ENCODE assay signal across 8 cellular contexts in the genomic region with DNA sequence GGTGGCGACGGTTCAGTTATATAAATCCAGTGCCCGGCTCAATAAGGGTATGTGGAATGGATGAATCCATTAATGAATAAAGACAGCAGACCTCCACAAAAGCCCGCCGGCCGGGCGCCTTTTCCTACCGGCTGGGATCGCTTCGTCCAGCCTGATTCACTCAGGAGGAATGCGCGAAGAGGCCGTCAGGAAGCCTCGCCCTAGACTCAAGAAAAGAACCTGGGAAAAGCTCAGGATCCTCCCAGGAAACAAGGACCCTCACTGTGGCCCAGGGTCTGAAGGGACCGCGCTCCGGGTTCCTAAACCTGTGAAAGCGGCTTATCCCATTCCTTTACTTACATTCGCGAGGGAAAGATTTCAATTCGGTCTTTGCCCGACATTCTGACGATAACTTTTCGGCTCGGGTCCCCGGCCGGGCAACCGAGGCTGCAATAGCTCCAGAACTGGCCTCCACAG. TPM values are rescaled to one million over a fixed set of nuclear protein-coding genes. Genes with fewer than 3 reads are reported as not detected.
DNase-seq lines count a peak whose midpoint lies in the region; ATAC-seq, FAIRE-seq and TF ChIP-seq lines count a peak whose summit lies in the region.

No MANE protein-coding gene starts in this region.

- H3K27ac Mint-ChIP-seq in CD4-positive, alpha-beta T cell, result peak overlapping the region; percentile 93
- H3K27ac Mint-ChIP-seq in activated CD4-positive, alpha-beta memory T cell treated with anti-CD3 and anti-CD28 coated beads for 36 hours, result peak overlapping the region; percentile 98

- no peak for FAIRE-seq in D721Med (lab: Jason Lieb, UNC)

- H3K27me3 ChIP-seq in CD4-positive, alpha-beta T cell (ENCODE audit: control insufficient read depth, insufficient read depth, low read length), result no peaks in the 10 kb centered on the region
- no peaks in the 10 kb centered on the region for H3K27me3 ChIP-seq in psoas muscle (ENCODE audit: insufficient read depth in 3 of 3, low read length in 2 of 3)

- POLR2A ChIA-PET in CD4-positive, alpha-beta T cell (lab: Charles Lee), result interaction anchor here (0.6 to 1.7 kb wide), 18 partner anchors 8 to 1792 kb away, joined by 3 to 15 read pairs (median 4); partner anchors contain the start of genes GPHN, PALS1, PIGH and PLEK2
- POLR2A ChIA-PET in HEK293T (lab: Yijun Ruan, JAX), result interaction anchor here (0.8 to 1.6 kb wide), 7 partner anchors 9 to 336 kb away, joined by 3 to 7 read pairs (median 3); partner anchors contain the start of gene RDH11
- POLR2A ChIA-PET in activated CD4-positive, alpha-beta memory T cell treated with anti-CD3 and anti-CD28 coated beads for 36 hours (lab: Charles Lee), result interaction anchor here (0.8 to 1.5 kb wide), 8 partner anchors 10 to 336 kb away, joined by 3 to 6 read pairs (median 4); partner anchors contain the start of genes PALS1, RDH11 and VTI1B

- peak overlapping the region; percentile 87 for H3K27ac ChIP-seq in CD4-positive, alpha-beta T cell (ENCODE audit: low read depth, low read length)
- H3K27ac ChIP-seq in psoas muscle, result peak overlapping the region; percentile 98

- WGBS in psoas muscle, 3 donors, result 0% methylated on average over 28 of the region's 28 CpGs

- H3K9me3 ChIP-seq in CD4-positive, alpha-beta T cell (ENCODE audit: control insufficient read depth, low read length), result no peaks in the 10 kb centered on the region
- no peaks in the 10 kb centered on the region for H3K9me3 ChIP-seq in psoas muscle

- no peak for DNase-seq in CD4-positive, alpha-beta T cell
- DNase-seq in HEK293T (ENCODE audit: extremely low spot score) (peak; percentile 8), foreskin melanocyte (peak; percentile 5), psoas muscle (peak; percentile 34 to 56), NCI-H2107 (lab: John Stamatoyannopoulos, UW) (no peak), D721Med (ENCODE audit: insufficient read length, low spot score) (no peak), NCI-H128 (lab: John Stamatoyannopoulos, UW; ENCODE audit: unreplicated experiment) (no peak)
- no peak for DNase-seq in activated CD4-positive, alpha-beta memory T cell treated with anti-CD3 and anti-CD28 coated beads for 36 hours

- no peak for ATAC-seq in CD4-positive, alpha-beta T cell (ENCODE audit: poor library complexity)
- ATAC-seq in psoas muscle, result peak in 1 of 4 donors; percentile 13

- intact Hi-C loops in CD4-positive, alpha-beta T cell (cut with DNase I, micrococcal nuclease), result loop anchor here in 1 of 2 experiments (2.0 to 5.0 kb wide), 2 partner anchors 119 to 458 kb away; partner anchors contain the start of genes PALS1, RAD51B and ZFYVE26
- intact Hi-C loops in activated CD4-positive, alpha-beta memory T cell treated with anti-CD3 and anti-CD28 coated beads for 36 hours (cut with micrococcal nuclease), result loop anchor here (5.0 kb wide), 1 partner anchor 172 kb away; the partner anchor contains the start of gene GARIN2
- intact Hi-C loops in psoas muscle (cut with DNase I), result no loop called here

- no peaks in the 10 kb centered on the region for H3K27me3 Mint-ChIP-seq in CD4-positive, alpha-beta T cell
- peaks cover 2% of the 10 kb centered on the region for H3K27me3 Mint-ChIP-seq in activated CD4-positive, alpha-beta memory T cell treated with anti-CD3 and anti-CD28 coated beads for 36 hours

- peaks cover 54% of the 10 kb centered on the region for H3K4me1 ChIP-seq in psoas muscle

- H3K4me1 Mint-ChIP-seq in CD4-positive, alpha-beta T cell (ENCODE audit: low read depth), result peaks cover 82% of the 10 kb centered on the region
- peaks cover 57% of the 10 kb centered on the region for H3K4me1 Mint-ChIP-seq in activated CD4-positive, alpha-beta memory T cell treated with anti-CD3 and anti-CD28 coated beads for 36 hours (ENCODE audit: low read depth)

- H3K9me3 Mint-ChIP-seq in CD4-positive, alpha-beta T cell, result no peaks in the 10 kb centered on the region
- no peaks in the 10 kb centered on the region for H3K9me3 Mint-ChIP-seq in activated CD4-positive, alpha-beta memory T cell treated with anti-CD3 and anti-CD28 coated beads for 36 hours

- H3K36me3 Mint-ChIP-seq in CD4-positive, alpha-beta T cell (ENCODE audit: low read depth), result peaks cover 34% of the 10 kb centered on the region
- H3K36me3 Mint-ChIP-seq in activated CD4-positive, alpha-beta memory T cell treated with anti-CD3 and anti-CD28 coated beads for 36 hours, result peaks cover 14% of the 10 kb centered on the region

- H3K36me3 ChIP-seq in psoas muscle (ENCODE audit: insufficient read depth in 1 of 2, low read depth in 1 of 2), result peaks cover 0 to 20% of the 10 kb centered on the region in 2 donors

- TF ChIP-seq CTCF in CD4-positive, alpha-beta T cell (IDR thresholded peaks at IDR 0.05), result no peak
- TF ChIP-seq CTCF in psoas muscle (IDR thresholded peaks at IDR 0.05) (no peak), D721Med (IDR thresholded peaks at IDR 0.05; ENCODE audit: insufficient read depth, missing control alignments) (no peak)

- H3K4me3 ChIP-seq in psoas muscle, result peak overlapping the region; percentile 92

- CTCF ChIA-PET in CD4-positive, alpha-beta T cell (lab: Charles Lee), result interaction anchor here (0.8 to 1.5 kb wide), 12 partner anchors 8 to 1944 kb away, joined by 3 to 6 read pairs (median 3); partner anchors contain the start of genes PALS1 and PIGH
- CTCF ChIA-PET in HEK293T (lab: Yijun Ruan, JAX), result interaction anchor here (0.6 to 1.6 kb wide), 18 partner anchors 8 to 249 kb away, joined by 3 to 9 read pairs (median 4); no protein-coding TSS in a partner anchor
- CTCF ChIA-PET in activated CD4-positive, alpha-beta memory T cell treated with anti-CD3 and anti-CD28 coated beads for 36 hours (lab: Charles Lee), result interaction anchor here (0.5 to 1.9 kb wide), 36 partner anchors 8 to 1504 kb away, joined by 3 to 16 read pairs (median 4); partner anchors contain the start of genes ARG2, GARIN2, GPHN and PALS1

- peak overlapping the region; percentile 95 for H3K4me3 Mint-ChIP-seq in CD4-positive, alpha-beta T cell
- peak overlapping the region; percentile 99 for H3K4me3 Mint-ChIP-seq in activated CD4-positive, alpha-beta memory T cell treated with anti-CD3 and anti-CD28 coated beads for 36 hours

TF ChIP-seq in HEK293T, 16 proteins besides CTCF, POLR2A, EP300 and RAD21:
- TF ChIP-seq NFRKB (IDR thresholded peaks at IDR 0.05) (no peak), ZNF384 (IDR thresholded peaks at IDR 0.05) (no peak), SP1 (IDR thresholded peaks at IDR 0.05) (no peak), FOXM1 (IDR thresholded peaks at IDR 0.05; ENCODE audit: borderline replicate concordance) (no peak), ELF4 (IDR thresholded peaks at IDR 0.05) (no peak), HDGF (IDR thresholded peaks at IDR 0.05; ENCODE audit: borderline replicate concordance) (no peak), BHLHE40 (IDR thresholded peaks at IDR 0.05; ENCODE audit: borderline replicate concordance) (no peak), SUZ12 (IDR thresholded peaks at IDR 0.05) (no peak), L3MBTL2 (conservative IDR thresholded peaks at IDR 0.05) (no peak), ARNT (IDR thresholded peaks at IDR 0.05) (no peak), TARDBP (IDR thresholded peaks at IDR 0.05) (no peak), FOXK2 (IDR thresholded peaks at IDR 0.05) (no peak), LEF1 (IDR thresholded peaks at IDR 0.05; ENCODE audit: borderline replicate concordance) (no peak), FOXA1 (IDR thresholded peaks at IDR 0.05) (no peak), PKNOX1 (IDR thresholded peaks at IDR 0.05) (no peak), CTBP1 (IDR thresholded peaks at IDR 0.05; ENCODE audit: borderline replicate concordance) (no peak)

RNA-seq across cellular contexts. Expression of gene ATP6V1D, which starts 0.3 kb away (rescaled TPM):
- 10 to 100 TPM; 25.2 to 36.2 TPM for total RNA-seq in CD4-positive, alpha-beta T cell
- 10 to 100 TPM; 28.3 to 31.7 TPM for total RNA-seq in activated CD4-positive, alpha-beta memory T cell treated with anti-CD3 and anti-CD28 coated beads for 36 hours
- 10 to 100 TPM; 54.1 to 76.4 (median 66.5) TPM for total RNA-seq in psoas muscle
- 100 to 1,000 TPM in 1 of 3 donors, 10 to 100 TPM in 2; 58.6 to 133 (median 81.3) TPM for polyA plus RNA-seq in psoas muscle

RNA-seq across cellular contexts. Expression of gene EIF2S1, which starts 0.8 kb away (rescaled TPM):
- 10 to 100 TPM; 23.1 to 28.8 TPM for total RNA-seq in CD4-positive, alpha-beta T cell
- total RNA-seq in activated CD4-positive, alpha-beta memory T cell treated with anti-CD3 and anti-CD28 coated beads for 36 hours, result 100 to 1,000 TPM; 238 to 240 TPM
- 100 to 1,000 TPM in 3 of 4 donors, 10 to 100 TPM in 1; 89.7 to 144 (median 125) TPM for total RNA-seq in psoas muscle
- 100 to 1,000 TPM; 112 to 299 (median 286) TPM for polyA plus RNA-seq in psoas muscle

RNA-seq across cellular contexts. Expression of gene PLEK2, which starts 52.6 kb away (rescaled TPM):
- total RNA-seq in CD4-positive, alpha-beta T cell, result 1 to 10 TPM; 1.3 to 1.4 TPM
- total RNA-seq in activated CD4-positive, alpha-beta memory T cell treated with anti-CD3 and anti-CD28 coated beads for 36 hours, result 1 to 10 TPM; 2.6 to 4.1 TPM
- total RNA-seq in psoas muscle, result under 1 TPM in 2 of 4 donors, not detected in 2; 0.59 to 0.77 TPM
- polyA plus RNA-seq in psoas muscle, result 1 to 10 TPM in 1 of 3 donors, under 1 TPM in 1, not detected in 1; 0.05 to 2.1 TPM

Comparison
In these comparisons a context has a peak if more than half of its experiments do, and no peak if none do; other contexts are left out.
1. DNase-seq: peak in HEK293T (single experiment), foreskin melanocyte (single experiment) and psoas muscle (2 of 2); none in CD4-positive, alpha-beta T cell (0 of 10), activated CD4-positive, alpha-beta memory T cell treated with anti-CD3 and anti-CD28 coated beads for 36 hours (single experiment), NCI-H2107 (single experiment), D721Med (single experiment) and NCI-H128 (single experiment).